25 cellular contexts compared by ENCODE assay signal in the genomic region with DNA sequence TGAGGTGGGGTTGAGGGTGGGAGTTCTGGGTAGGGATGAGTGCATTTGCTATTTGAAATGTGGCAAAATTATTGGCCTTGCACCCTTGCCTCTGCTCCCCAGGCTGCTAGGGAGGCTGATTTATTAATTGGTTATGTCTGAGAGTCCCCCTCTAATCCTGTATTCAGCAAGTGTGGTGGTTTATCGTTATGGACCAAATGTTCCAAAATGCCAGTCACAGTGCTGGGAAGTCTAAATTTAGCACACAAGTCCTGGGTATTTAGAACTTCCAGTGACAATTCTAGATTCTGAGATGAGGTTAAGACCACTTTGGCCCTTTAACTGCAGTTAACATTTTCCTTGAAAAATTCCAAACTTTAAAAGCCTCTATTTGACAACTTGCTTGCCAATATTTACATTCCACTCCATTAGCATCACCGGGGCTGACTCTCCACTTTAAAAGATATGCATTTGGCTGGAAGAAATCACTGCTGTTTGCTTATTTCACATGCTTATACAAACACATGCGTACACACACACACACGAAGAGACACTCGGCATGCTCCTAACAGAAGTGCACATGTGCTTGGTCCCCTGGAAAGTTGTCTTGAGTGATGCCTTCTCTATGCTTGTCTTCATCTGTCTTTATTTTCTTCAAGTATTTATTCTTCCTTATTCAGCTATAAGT.
DNase-seq lines count a peak whose midpoint lies in the region; ATAC-seq and TF ChIP-seq lines count a peak whose summit lies in the region.
"Had no signal": no experiment of that assay in that cellular context is flagged by ENCODE, and none has a peak within 500 bp of the region (broad histone marks: within the 10 kb centered on the region; RNA-seq: fewer than 3 reads in every experiment).

No MANE protein-coding gene starts in this region.

- peak overlapping the region; percentile 55 for H3K27ac ChIP-seq in SJCRH30
- H3K27ac ChIP-seq in left lung: no peak overlapping the region
- H3K27ac ChIP-seq in upper lobe of right lung: no peak overlapping the region
- no peak overlapping the region for H3K27ac ChIP-seq in ovary
- H3K27ac ChIP-seq: 22Rv1, breast epithelium, left ventricle myocardium inferior, neutrophil, sigmoid colon had no signal

- peak; percentile 56 for ATAC-seq in left lung
- peak; percentile 49 for ATAC-seq in upper lobe of right lung
- ATAC-seq in GM19467 (IDR thresholded peaks at IDR 0.05; ENCODE audit: unreplicated experiment): no peak
- ATAC-seq: activated naive CD4-positive, alpha-beta T cell treated with anti-CD3 and anti-CD28 coated beads, Interleukin-2, amount 50 U/mL, for 72 hours; GM12878; HCT116 had no signal

- H3K4me1 ChIP-seq in SJCRH30 (peaks cover 57% of the 10 kb centered on the region), left lung (no peaks in the 10 kb centered on the region), upper lobe of right lung (no peaks in the 10 kb centered on the region), ovary (ENCODE audit: insufficient read depth) (peaks cover 4% of the 10 kb centered on the region), HAP-1 (no peaks in the 10 kb centered on the region)
- H3K4me1 ChIP-seq: breast epithelium had no signal

- H3K36me3 ChIP-seq in SJCRH30 (no peaks in the 10 kb centered on the region), left lung (no peaks in the 10 kb centered on the region), upper lobe of right lung (no peaks in the 10 kb centered on the region), ovary (no peaks in the 10 kb centered on the region), HAP-1 (replicated peaks) (no peaks in the 10 kb centered on the region)
- H3K36me3 ChIP-seq: breast epithelium, left ventricle myocardium inferior, neutrophil, sigmoid colon had no signal

- in situ Hi-C loops in HAP-1 (cut with MboI; ENCODE audit: low sequenced_read_pairs): no loop called here

- 5 to 14% (median 5%) methylated on average over 5 of the region's 5 CpGs for WGBS in ovary, 3 donors

- H3K9me3 ChIP-seq in SJCRH30 (replicated peaks): no peaks in the 10 kb centered on the region
- H3K9me3 ChIP-seq in left lung: peaks cover 0 to 4% of the 10 kb centered on the region in 2 donors
- no peaks in the 10 kb centered on the region for H3K9me3 ChIP-seq in upper lobe of right lung
- no peaks in the 10 kb centered on the region for H3K9me3 ChIP-seq in ovary
- no peaks in the 10 kb centered on the region for H3K9me3 ChIP-seq in HAP-1
- H3K9me3 ChIP-seq: breast epithelium, left ventricle myocardium inferior, neutrophil, sigmoid colon had no signal

- H3K27me3 ChIP-seq in SJCRH30: no peaks in the 10 kb centered on the region
- H3K27me3 ChIP-seq in left lung: no peaks in the 10 kb centered on the region
- H3K27me3 ChIP-seq in upper lobe of right lung: no peaks in the 10 kb centered on the region
- H3K27me3 ChIP-seq in ovary: no peaks in the 10 kb centered on the region
- H3K27me3 ChIP-seq in HAP-1 (ENCODE audit: low read depth): peaks cover 12% of the 10 kb centered on the region
- H3K27me3 ChIP-seq: breast epithelium, neutrophil, sigmoid colon had no signal

- intact Hi-C loops in left lung (cut with DNase I): no loop called here
- intact Hi-C loops in upper lobe of right lung (cut with DNase I): no loop called here
- intact Hi-C loops in ovary (cut with DNase I): no loop called here

- TF ChIP-seq POLR2A in ovary (IDR thresholded peaks at IDR 0.05): no peak

- no peak overlapping the region for H3K4me3 ChIP-seq in SJCRH30
- no peak overlapping the region for H3K4me3 ChIP-seq in left lung
- H3K4me3 ChIP-seq in upper lobe of right lung: no peak overlapping the region
- no peak overlapping the region for H3K4me3 ChIP-seq in ovary
- H3K4me3 ChIP-seq in HAP-1: no peak overlapping the region
- H3K4me3 ChIP-seq: breast epithelium, GM12878, left ventricle myocardium inferior, sigmoid colon had no signal

- no peak for TF ChIP-seq CTCF in left lung (IDR thresholded peaks at IDR 0.05)
- TF ChIP-seq CTCF in upper lobe of right lung (IDR thresholded peaks at IDR 0.05): no peak
- no peak for TF ChIP-seq CTCF in ovary (IDR thresholded peaks at IDR 0.05)

- DNase-seq in DMS53 (lab: John Stamatoyannopoulos, UW) (peak; percentile 3), DMS53 treated with DMSO at 0.1 percent for 48 hours (lab: John Stamatoyannopoulos, UW; ENCODE audit: unreplicated experiment) (no peak), SJCRH30 (peak; percentile 10 to 45), left lung (no peak), upper lobe of right lung (no peak), ovary (no peak), HAP-1 (ENCODE audit: low spot score in 2 of 2) (no peak)
- DNase-seq: activated CD4-positive, alpha-beta T cell treated with anti-CD3 and anti-CD28 coated beads for 48 hours; activated CD8-positive, alpha-beta memory T cell treated with anti-CD3 and anti-CD28 coated beads for 24 hours; activated T-cell treated with anti-CD3 and anti-CD28 coated beads for 4 hours; left ventricle myocardium inferior; naive B cell; NCI-H1092; NCI-H1694; NCI-H748 treated with DMSO at 0.1 percent for 48 hours; sigmoid colon; stimulated activated CD4-positive, alpha-beta T cell treated with anti-CD3 and anti-CD28 coated beads, Interleukin-4, amount 100 ng/mL, for 24 hours; SW 1271 had no signal

- TF ChIP-seq EP300 in ovary (IDR thresholded peaks at IDR 0.05): no peak

Comparison
In these comparisons a context has a peak if more than half of its experiments do, and no peak if none do; other contexts are left out.
1. DNase-seq: peak in DMS53 (single experiment) and SJCRH30 (2 of 2); none in DMS53 treated with DMSO at 0.1 percent for 48 hours (single experiment), left lung (0 of 2), upper lobe of right lung (single experiment), ovary (0 of 5) and HAP-1 (0 of 2).